Comparison of ENCODE assay signal across 8 cellular contexts in genomic region chr7:3301472-3301778, GRCh38. TPM values are rescaled to one million over a fixed set of nuclear protein-coding genes. Genes with fewer than 3 reads are reported as not detected.
DNase-seq lines count a peak whose midpoint lies in the region; ATAC-seq and TF ChIP-seq lines count a peak whose summit lies in the region.

No MANE protein-coding gene starts in this region.

- peak; percentile 19 for ATAC-seq in HG02623 (IDR thresholded peaks at IDR 0.05; ENCODE audit: unreplicated experiment)
- ATAC-seq in activated T-helper 17 cell treated with anti-CD3 and anti-CD28 coated beads, Interleukin-2, amount 50 U/mL, for 72 hours (replicated peaks), result peak; percentile 21
- ATAC-seq in naive B cell (ENCODE audit: low read depth in 2 of 2), result peak; percentile 3 to 9

- H3K4me1 Mint-ChIP-seq in activated T-helper 17 cell treated with anti-CD3 and anti-CD28 coated beads, Interleukin-2, amount 50 U/mL, for 72 hours, result no peaks in the 10 kb centered on the region
- peaks cover 14 to 15% (median 14%) of the 10 kb centered on the region in 3 donors for H3K4me1 Mint-ChIP-seq in naive B cell

- DNase-seq in GM10266 (ENCODE audit: extremely low spot score), result peak; percentile 30
- DNase-seq in naive B cell, result no peak
- no peak for DNase-seq in occipital lobe (lab: John Stamatoyannopoulos, UW)
- no peak for DNase-seq in 8988T
- no peak for DNase-seq in BE2C
- DNase-seq in glomerular visceral epithelial cell (ENCODE audit: extremely low spot score), result no peak

- H3K27ac Mint-ChIP-seq in activated T-helper 17 cell treated with anti-CD3 and anti-CD28 coated beads, Interleukin-2, amount 50 U/mL, for 72 hours, result no peak overlapping the region
- no peak overlapping the region for H3K27ac Mint-ChIP-seq in naive B cell

- peaks cover 36% of the 10 kb centered on the region for H3K27me3 ChIP-seq in BE2C

- no peak overlapping the region for H3K4me3 ChIP-seq in BE2C (ENCODE audit: low read depth, low read length)

- no peaks in the 10 kb centered on the region for H3K9me3 Mint-ChIP-seq in activated T-helper 17 cell treated with anti-CD3 and anti-CD28 coated beads, Interleukin-2, amount 50 U/mL, for 72 hours
- H3K9me3 Mint-ChIP-seq in naive B cell, result peaks cover 0 to 6% (median 0%) of the 10 kb centered on the region in 7 donors

- H3K27me3 Mint-ChIP-seq in activated T-helper 17 cell treated with anti-CD3 and anti-CD28 coated beads, Interleukin-2, amount 50 U/mL, for 72 hours, result peaks cover 35% of the 10 kb centered on the region
- H3K27me3 Mint-ChIP-seq in naive B cell, result peaks cover 35 to 50% (median 50%) of the 10 kb centered on the region in 3 donors

- H3K4me3 Mint-ChIP-seq in activated T-helper 17 cell treated with anti-CD3 and anti-CD28 coated beads, Interleukin-2, amount 50 U/mL, for 72 hours, result no peak overlapping the region
- H3K4me3 Mint-ChIP-seq in naive B cell, result no peak overlapping the region

- no peaks in the 10 kb centered on the region for H3K4me1 ChIP-seq in BE2C

- no peaks in the 10 kb centered on the region for H3K36me3 Mint-ChIP-seq in activated T-helper 17 cell treated with anti-CD3 and anti-CD28 coated beads, Interleukin-2, amount 50 U/mL, for 72 hours (ENCODE audit: low read depth)
- no peaks in the 10 kb centered on the region for H3K36me3 Mint-ChIP-seq in naive B cell

- H3K9me3 ChIP-seq in BE2C, result no peaks in the 10 kb centered on the region

- H3K36me3 ChIP-seq in BE2C, result no peaks in the 10 kb centered on the region

- TF ChIP-seq CTCF in GM10266 (IDR thresholded peaks at IDR 0.05; ENCODE audit: control insufficient read depth, insufficient read depth, low read depth, missing control alignments) (no peak), BE2C (IDR thresholded peaks at IDR 0.05; ENCODE audit: low read depth, low read length) (no peak)

RNA-seq across cellular contexts. Expression of gene SDK1, which starts 0.4 kb away (rescaled TPM):
- 1 to 10 TPM in 1 of 2 donors, under 1 TPM in 1; 0.06 to 1.1 TPM for total RNA-seq in activated T-helper 17 cell treated with anti-CD3 and anti-CD28 coated beads, Interleukin-2, amount 50 U/mL, for 72 hours
- polyA plus RNA-seq in naive B cell (ENCODE audit: low read depth in 6 of 6), result under 1 TPM in 4 of 6 donors, not detected in 2; 0.15 to 0.60 (median 0.38) TPM
- total RNA-seq in occipital lobe, result 7.0 TPM
- polyA plus RNA-seq in BE2C (2012; ENCODE audit: insufficient read depth, insufficient read length, low read depth), result 0.25 TPM
